ENCODE assay signal across 29 cellular contexts in the genomic region with DNA sequence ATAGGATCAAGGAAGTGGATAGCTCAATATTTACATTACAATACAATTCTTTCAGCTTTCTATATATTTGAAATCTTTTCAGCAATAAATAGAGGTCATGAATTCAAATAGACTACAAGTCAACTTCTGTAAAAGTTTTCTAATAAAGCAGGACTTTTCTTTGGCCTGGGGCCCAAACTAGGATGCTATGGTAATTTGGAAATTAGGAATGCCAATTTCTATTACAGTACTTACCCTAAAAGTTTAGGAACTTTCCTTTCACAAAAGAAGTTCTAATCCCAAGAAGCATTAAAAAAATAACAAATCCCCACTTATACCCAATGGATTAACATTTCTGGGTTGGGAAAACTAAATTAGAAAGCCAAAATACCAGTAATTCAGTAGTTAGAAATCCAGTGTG.
"Had no signal": no experiment of that assay in that cellular context is flagged by ENCODE, and none has a peak within 500 bp of the region (broad histone marks: within the 10 kb centered on the region; RNA-seq: fewer than 3 reads in every experiment).

No MANE protein-coding gene starts in this region.

- H3K9me3 ChIP-seq: adrenal gland, ascending aorta, body of pancreas, breast epithelium had no signal

- H3K4me1 ChIP-seq: adrenal gland, ascending aorta, body of pancreas, breast epithelium had no signal

- DNase-seq: activated effector memory CD4-positive, alpha-beta T cell treated with anti-CD3 and anti-CD28 coated beads, Interleukin-2, amount 50 U/mL, for 16 hours; activated effector memory CD4-positive, alpha-beta T cell treated with Interleukin-2 at 50 U/mL for 16 hours; activated gamma-delta T cell; activated gamma-delta T cell treated with Interleukin-2 at 50 U/mL for 16 hours; activated naive CD4-positive, alpha-beta T cell; activated naive CD4-positive, alpha-beta T cell treated with anti-CD3 and anti-CD28 coated beads for 36 hours; activated naive CD4-positive, alpha-beta T cell treated with anti-CD3 and anti-CD28 coated beads, Interleukin-2, amount 10 ng/mL, durations not matched to agents 7 days and 5 days; activated naive CD4-positive, alpha-beta T cell treated with anti-CD3 and anti-CD28 coated beads, Interleukin-2, amount 50 U/mL, for 16 hours; activated naive CD4-positive, alpha-beta T cell treated with Interleukin-2 at 50 U/mL for 16 hours; activated naive CD8-positive, alpha-beta T cell treated with anti-CD3 and anti-CD28 coated beads for 36 hours; activated naive CD8-positive, alpha-beta T cell treated with anti-CD3 and anti-CD28 coated beads, Interleukin-2, amount 10 ng/mL, durations not matched to agents 7 days and 5 days; activated naive CD8-positive, alpha-beta T cell treated with anti-CD3 and anti-CD28 coated beads, Interleukin-2, amount 50 U/mL, for 24 hours; activated T-cell treated with anti-CD3 and anti-CD28 coated beads, Interleukin-2, amount 50 U/mL, for 24 hours; activated T-cell treated with anti-CD3 and anti-CD28 coated beads, Interleukin-2, amount 50 U/mL, for 4 hours; activated T-cell treated with anti-CD3 and anti-CD28 coated beads, Interleukin-2, amount 50 U/mL, for 48 hours; activated T-cell treated with anti-CD3 and anti-CD28 coated beads, Interleukin-2, amount 50 U/mL, for 72 hours; adrenal gland; amniotic stem cell; amygdala; anterior cingulate cortex; aorta; body of pancreas; brain microvascular endothelial cell; caudate nucleus; central memory CD4-positive, alpha-beta T cell; cerebellar nuclear complex had no signal

- H3K27me3 ChIP-seq: adrenal gland, ascending aorta, body of pancreas, brain microvascular endothelial cell, breast epithelium, cardiac muscle cell had no signal

- H3K36me3 ChIP-seq: adrenal gland, ascending aorta, brain microvascular endothelial cell, breast epithelium, cardiac muscle cell had no signal

- H3K4me3 ChIP-seq: adrenal gland, ascending aorta, body of pancreas, breast epithelium, cardiac muscle cell had no signal
